Comparison of ENCODE assay signal across 18 cellular contexts in the genomic region with DNA sequence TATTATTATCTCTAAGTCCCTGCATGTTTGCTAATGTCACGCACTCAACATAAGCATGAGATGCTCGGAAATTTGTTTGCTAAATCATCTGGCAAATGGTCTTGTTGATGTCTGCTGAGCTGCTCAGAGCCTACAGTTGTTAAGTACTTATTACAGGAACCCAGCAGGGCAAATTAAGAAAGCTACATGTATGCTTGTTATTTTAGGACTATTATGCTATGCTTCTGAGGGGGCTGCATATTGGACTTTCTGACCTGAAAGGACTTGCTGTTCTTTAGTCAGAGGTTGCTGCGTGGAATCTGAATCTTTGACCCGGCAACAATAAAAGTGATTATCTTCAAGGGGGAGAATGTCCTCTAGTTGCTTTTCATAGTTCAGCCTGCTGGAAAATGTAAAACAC. TPM values are rescaled to one million over a fixed set of nuclear protein-coding genes. Genes with fewer than 3 reads are reported as not detected.
DNase-seq lines count a peak whose midpoint lies in the region; ATAC-seq, FAIRE-seq and TF ChIP-seq lines count a peak whose summit lies in the region.
"Had no signal": no experiment of that assay in that cellular context is flagged by ENCODE, and none has a peak within 500 bp of the region (broad histone marks: within the 10 kb centered on the region; RNA-seq: fewer than 3 reads in every experiment).

No MANE protein-coding gene starts in this region.

- no peaks in the 10 kb centered on the region for H4K20me1 ChIP-seq in neural progenitor cell (ENCODE audit: low read depth)

- H3K36me3 ChIP-seq in neural progenitor cell, result no peaks in the 10 kb centered on the region
- H3K36me3 ChIP-seq: ovary, sigmoid colon had no signal

- H3K4me3 ChIP-seq in neural progenitor cell (no peak overlapping the region), coronary artery (no peak overlapping the region)
- H3K4me3 ChIP-seq: ovary, sigmoid colon, testis had no signal

- H3K9me3 Mint-ChIP-seq in neural progenitor cell (peaks cover 9% of the 10 kb centered on the region), progenitor cell of endocrine pancreas (ENCODE audit: low read depth) (no peaks in the 10 kb centered on the region)
- H3K9me3 Mint-ChIP-seq in activated CD8-positive, alpha-beta T cell treated with anti-CD3 and anti-CD28 coated beads, Interleukin-2, amount 10 ng/mL, durations not matched to agents 7 days and 5 days (ENCODE audit: insufficient read depth), result no peaks in the 10 kb centered on the region
- H3K9me3 Mint-ChIP-seq: activated naive CD4-positive, alpha-beta T cell treated with anti-CD3 and anti-CD28 coated beads for 36 hours had no signal

- peaks cover 17% of the 10 kb centered on the region for H3F3A ChIP-seq in neural progenitor cell (ENCODE audit: low read depth)

- H3K27ac ChIP-seq in neural progenitor cell (peak overlapping the region; percentile 55), coronary artery (no peak overlapping the region)
- H3K27ac ChIP-seq: ovary had no signal

- no peak overlapping the region for H3K9ac ChIP-seq in neural progenitor cell

- peaks cover 32% of the 10 kb centered on the region for H3K79me2 ChIP-seq in neural progenitor cell (ENCODE audit: low read depth)

- POLR2A ChIA-PET in activated CD8-positive, alpha-beta T cell treated with anti-CD3 and anti-CD28 coated beads, Interleukin-2, amount 10 ng/mL, durations not matched to agents 7 days and 5 days (lab: Charles Lee), result no interaction called here

- H3K4me2 ChIP-seq in neural progenitor cell, result peak overlapping the region; percentile 48

- no peaks in the 10 kb centered on the region for H3K27me3 ChIP-seq in neural progenitor cell
- H3K27me3 ChIP-seq: ovary, sigmoid colon, testis had no signal

- H3K27me3 Mint-ChIP-seq in neural progenitor cell (ENCODE audit: insufficient read depth, low read depth) (peaks cover 4% of the 10 kb centered on the region), progenitor cell of endocrine pancreas (peaks cover 5% of the 10 kb centered on the region)
- no peaks in the 10 kb centered on the region for H3K27me3 Mint-ChIP-seq in activated CD8-positive, alpha-beta T cell treated with anti-CD3 and anti-CD28 coated beads, Interleukin-2, amount 10 ng/mL, durations not matched to agents 7 days and 5 days (ENCODE audit: low read depth)

- H3K4me3 Mint-ChIP-seq in neural progenitor cell, result peak overlapping the region; percentile 25
- H3K4me3 Mint-ChIP-seq in progenitor cell of endocrine pancreas (ENCODE audit: low read depth), result no peak overlapping the region
- no peak overlapping the region for H3K4me3 Mint-ChIP-seq in activated CD8-positive, alpha-beta T cell treated with anti-CD3 and anti-CD28 coated beads, Interleukin-2, amount 10 ng/mL, durations not matched to agents 7 days and 5 days
- H3K4me3 Mint-ChIP-seq: activated naive CD4-positive, alpha-beta T cell treated with anti-CD3 and anti-CD28 coated beads for 36 hours had no signal

- H3K36me3 Mint-ChIP-seq in neural progenitor cell (peaks cover 42% of the 10 kb centered on the region), progenitor cell of endocrine pancreas (ENCODE audit: insufficient read depth) (no peaks in the 10 kb centered on the region)
- no peaks in the 10 kb centered on the region for H3K36me3 Mint-ChIP-seq in activated CD8-positive, alpha-beta T cell treated with anti-CD3 and anti-CD28 coated beads, Interleukin-2, amount 10 ng/mL, durations not matched to agents 7 days and 5 days (ENCODE audit: low read depth)

- TF ChIP-seq CTCF in neural progenitor cell (IDR thresholded peaks at IDR 0.05) (no peak), coronary artery (IDR thresholded peaks at IDR 0.05) (no peak), progenitor cell of endocrine pancreas (IDR thresholded peaks at IDR 0.05; ENCODE audit: unreplicated experiment) (no peak)

- peaks cover 34% of the 10 kb centered on the region for H3K4me1 ChIP-seq in neural progenitor cell

- ATAC-seq in HG03520 (IDR thresholded peaks at IDR 0.05; ENCODE audit: unreplicated experiment), result no peak
- no peak for ATAC-seq in activated CD8-positive, alpha-beta T cell treated with anti-CD3 and anti-CD28 coated beads, Interleukin-2, amount 10 ng/mL, durations not matched to agents 7 days and 5 days
- ATAC-seq: left cardiac atrium had no signal

- peaks cover 69% of the 10 kb centered on the region for H3K4me1 Mint-ChIP-seq in neural progenitor cell
- no peaks in the 10 kb centered on the region for H3K4me1 Mint-ChIP-seq in progenitor cell of endocrine pancreas (ENCODE audit: low read depth)
- no peaks in the 10 kb centered on the region for H3K4me1 Mint-ChIP-seq in activated CD8-positive, alpha-beta T cell treated with anti-CD3 and anti-CD28 coated beads, Interleukin-2, amount 10 ng/mL, durations not matched to agents 7 days and 5 days (ENCODE audit: low read depth)

- peak; percentile 96 for FAIRE-seq in endometrium (lab: Jason Lieb, UNC)
- FAIRE-seq: bronchial epithelial cell had no signal

- H2AFZ ChIP-seq in neural progenitor cell (replicated peaks), result no peak overlapping the region

- peak overlapping the region; percentile 74 for H3K27ac Mint-ChIP-seq in neural progenitor cell
- H3K27ac Mint-ChIP-seq in progenitor cell of endocrine pancreas, result no peak overlapping the region
- no peak overlapping the region for H3K27ac Mint-ChIP-seq in activated CD8-positive, alpha-beta T cell treated with anti-CD3 and anti-CD28 coated beads, Interleukin-2, amount 10 ng/mL, durations not matched to agents 7 days and 5 days
- H3K27ac Mint-ChIP-seq: activated naive CD4-positive, alpha-beta T cell treated with anti-CD3 and anti-CD28 coated beads for 36 hours had no signal

- CTCF ChIA-PET in activated CD8-positive, alpha-beta T cell treated with anti-CD3 and anti-CD28 coated beads, Interleukin-2, amount 10 ng/mL, durations not matched to agents 7 days and 5 days (lab: Charles Lee), result no interaction called here

- no peaks in the 10 kb centered on the region for H3K9me3 ChIP-seq in neural progenitor cell (ENCODE audit: low read depth)
- H3K9me3 ChIP-seq: ovary, sigmoid colon, testis had no signal

- peak; percentile 15 for DNase-seq in EH (ENCODE audit: low read depth)
- DNase-seq in NCI-H2227 (lab: John Stamatoyannopoulos, UW; ENCODE audit: unreplicated experiment), result peak; percentile 26
- peak; percentile 17 for DNase-seq in neural progenitor cell (ENCODE audit: low spot score)
- DNase-seq in coronary artery (ENCODE audit: low spot score), result no peak
- no peak for DNase-seq in progenitor cell of endocrine pancreas (ENCODE audit: low spot score, unreplicated experiment)
- DNase-seq in activated CD8-positive, alpha-beta T cell treated with anti-CD3 and anti-CD28 coated beads, Interleukin-2, amount 10 ng/mL, durations not matched to agents 7 days and 5 days, result no peak
- DNase-seq: activated naive CD4-positive, alpha-beta T cell treated with anti-CD3 and anti-CD28 coated beads for 36 hours; activated T-cell treated with anti-CD3 and anti-CD28 coated beads for 4 hours; effector CD4-positive, alpha-beta T cell; left cardiac atrium; NCI-H2029; ovary; sigmoid colon; stimulated activated CD4-positive, alpha-beta T cell treated with anti-CD3 and anti-CD28 coated beads, Interleukin-4, amount 100 ng/mL, for 4 hours; testis had no signal

RNA-seq across cellular contexts. Expression of a gene that starts 36.3 kb away (rescaled TPM):
- total RNA-seq in neural progenitor cell (ENCODE audit: low replicate concordance) (78.7 and 126 TPM in 2 replicates), progenitor cell of endocrine pancreas (40.4 and 51.9 TPM in 2 replicates)
- not detected for total RNA-seq in activated CD8-positive, alpha-beta T cell treated with anti-CD3 and anti-CD28 coated beads, Interleukin-2, amount 10 ng/mL, durations not matched to agents 7 days and 5 days
- total RNA-seq: activated naive CD4-positive, alpha-beta T cell treated with anti-CD3 and anti-CD28 coated beads for 36 hours had no signal

Comparison
In these comparisons a context has a peak if more than half of its experiments do, and no peak if none do; other contexts are left out.
1. DNase-seq: peak in EH (single experiment), NCI-H2227 (single experiment) and neural progenitor cell (single experiment); none in coronary artery (single experiment), progenitor cell of endocrine pancreas (single experiment) and activated CD8-positive, alpha-beta T cell treated with anti-CD3 and anti-CD28 coated beads, Interleukin-2, amount 10 ng/mL, durations not matched to agents 7 days and 5 days (single experiment).
2. RNA of a gene that starts 36.3 kb away (total RNA-seq): 78.7 to 126 TPM in neural progenitor cell and 40.4 to 51.9 TPM in progenitor cell of endocrine pancreas; not detected in activated CD8-positive, alpha-beta T cell treated with anti-CD3 and anti-CD28 coated beads, Interleukin-2, amount 10 ng/mL, durations not matched to agents 7 days and 5 days; every median in the first group is over 10 times any median in the second.